In genomic region chr1:100883963-100884362, GRCh38 we compare ENCODE assay signal across 9 cellular contexts. TPM values are rescaled to one million over a fixed set of nuclear protein-coding genes. Genes with fewer than 3 reads are reported as not detected.
A peak's percentile ranks its signal among the peaks of the same experiment; 100 is the strongest.
DNase-seq lines count a peak whose midpoint lies in the region; ATAC-seq, FAIRE-seq and TF ChIP-seq lines count a peak whose summit lies in the region.
"Had no signal": no experiment of that assay in that cellular context is flagged by ENCODE, and none has a peak within 500 bp of the region (broad histone marks: within the 10 kb centered on the region; RNA-seq: fewer than 3 reads in every experiment).

No MANE protein-coding gene starts in this region.

- peak; percentile 53 for DNase-seq in G401 (ENCODE audit: low spot score)
- peak; percentile 42 for DNase-seq in NCI-H226
- peak; percentile 46 for DNase-seq in cerebellar cortex (ENCODE audit: low spot score)
- DNase-seq in pancreas: no peak
- no peak for DNase-seq in SJCRH30
- no peak for DNase-seq in activated CD4-positive, alpha-beta T cell treated with anti-CD3 and anti-CD28 coated beads, Interleukin-2, amount 10 ng/mL, durations not matched to agents 7 days and 5 days
- DNase-seq: NCI-H187 treated with DMSO at 0.1 percent for 48 hours had no signal

- H3K4me1 Mint-ChIP-seq in activated CD4-positive, alpha-beta T cell treated with anti-CD3 and anti-CD28 coated beads, Interleukin-2, amount 10 ng/mL, durations not matched to agents 7 days and 5 days: no peaks in the 10 kb centered on the region

- POLR2A ChIA-PET in activated CD4-positive, alpha-beta T cell treated with anti-CD3 and anti-CD28 coated beads, Interleukin-2, amount 10 ng/mL, durations not matched to agents 7 days and 5 days (lab: Charles Lee): no interaction called here

- H3K9me3 ChIP-seq in pancreas: no peaks in the 10 kb centered on the region
- 0 out of 2 replicates have a peak, but pooled peaks cover 5% of the 10 kb centered on the region for H3K9me3 ChIP-seq in SJCRH30 (replicated peaks)

- no peaks in the 10 kb centered on the region for H3K36me3 ChIP-seq in pancreas
- peaks cover 9% of the 10 kb centered on the region for H3K36me3 ChIP-seq in SJCRH30

- no peak overlapping the region for H3K4me3 Mint-ChIP-seq in activated CD4-positive, alpha-beta T cell treated with anti-CD3 and anti-CD28 coated beads, Interleukin-2, amount 10 ng/mL, durations not matched to agents 7 days and 5 days

- CTCF ChIA-PET in activated CD4-positive, alpha-beta T cell treated with anti-CD3 and anti-CD28 coated beads, Interleukin-2, amount 10 ng/mL, durations not matched to agents 7 days and 5 days (lab: Charles Lee): interaction anchor here (1.2 kb wide), 1 partner anchor 11 kb away, joined by 3 read pairs; the partner anchor contains the start of gene EXTL2

- H3K4me1 ChIP-seq in pancreas (no peaks in the 10 kb centered on the region), SJCRH30 (no peaks in the 10 kb centered on the region)

- H3K27me3 Mint-ChIP-seq in activated CD4-positive, alpha-beta T cell treated with anti-CD3 and anti-CD28 coated beads, Interleukin-2, amount 10 ng/mL, durations not matched to agents 7 days and 5 days: no peaks in the 10 kb centered on the region
- H3K27me3 Mint-ChIP-seq: progenitor cell of endocrine pancreas had no signal

- H3K27ac Mint-ChIP-seq in activated CD4-positive, alpha-beta T cell treated with anti-CD3 and anti-CD28 coated beads, Interleukin-2, amount 10 ng/mL, durations not matched to agents 7 days and 5 days: no peak overlapping the region
- H3K27ac Mint-ChIP-seq: progenitor cell of endocrine pancreas had no signal

- H3K27me3 ChIP-seq in pancreas: no peaks in the 10 kb centered on the region
- H3K27me3 ChIP-seq in SJCRH30: no peaks in the 10 kb centered on the region

- intact Hi-C loops in pancreas (cut with DNase I): no loop called here

- no peak for FAIRE-seq in pancreas (lab: Jason Lieb, UNC)

- no peak overlapping the region for H3K27ac ChIP-seq in pancreas
- no peak overlapping the region for H3K27ac ChIP-seq in SJCRH30

- in situ Hi-C loops in G401 (cut with HindIII; ENCODE audit: low sequenced_read_pairs): no loop called here

- ATAC-seq in pancreas (peak; percentile 52 to 84 (median 76)), GM18907 (IDR thresholded peaks at IDR 0.05; ENCODE audit: unreplicated experiment) (no peak)

- H3K4me3 ChIP-seq in pancreas: no peak overlapping the region
- no peak overlapping the region for H3K4me3 ChIP-seq in SJCRH30

- 31 to 35% methylated on average over 4 of the region's 4 CpGs for WGBS in pancreas, 2 donors

- no peak for TF ChIP-seq CTCF in pancreas (IDR thresholded peaks at IDR 0.05)

- peaks cover 4% of the 10 kb centered on the region for H3K36me3 Mint-ChIP-seq in activated CD4-positive, alpha-beta T cell treated with anti-CD3 and anti-CD28 coated beads, Interleukin-2, amount 10 ng/mL, durations not matched to agents 7 days and 5 days (ENCODE audit: low read depth)

- peaks cover 3% of the 10 kb centered on the region for H3K9me3 Mint-ChIP-seq in activated CD4-positive, alpha-beta T cell treated with anti-CD3 and anti-CD28 coated beads, Interleukin-2, amount 10 ng/mL, durations not matched to agents 7 days and 5 days

RNA-seq across cellular contexts. Expression of gene EXTL2, which starts 10.7 kb away (rescaled TPM):
- 20.4 and 36.9 TPM in 2 replicates for total RNA-seq in G401 (2014; rRNA removed; shearing (Covaris generic))
- 1 to 10 TPM; 3.6 to 6.9 (median 5.8) TPM for total RNA-seq in pancreas
- 1 to 10 TPM; 6.5 to 8.8 TPM for polyA plus RNA-seq in pancreas
- 43.5 and 50.6 TPM in 2 replicates for total RNA-seq in SJCRH30 (2014; rRNA removed; shearing (Covaris generic))
- 1 to 10 TPM; 2.4 to 3.5 TPM for total RNA-seq in activated CD4-positive, alpha-beta T cell treated with anti-CD3 and anti-CD28 coated beads, Interleukin-2, amount 10 ng/mL, durations not matched to agents 7 days and 5 days

RNA-seq across cellular contexts. Expression of gene SLC30A7, which starts 11.9 kb away (rescaled TPM):
- total RNA-seq in G401 (2014; rRNA removed; shearing (Covaris generic)): 17.6 and 18.4 TPM in 2 replicates
- 10 to 100 TPM; 10.4 to 21.4 (median 14.4) TPM for total RNA-seq in pancreas
- 1 to 10 TPM; 2.5 to 4.9 TPM for polyA plus RNA-seq in pancreas
- total RNA-seq in SJCRH30 (2014; rRNA removed; shearing (Covaris generic)): 24.8 and 28.8 TPM in 2 replicates
- total RNA-seq in activated CD4-positive, alpha-beta T cell treated with anti-CD3 and anti-CD28 coated beads, Interleukin-2, amount 10 ng/mL, durations not matched to agents 7 days and 5 days: 10 to 100 TPM; 32.8 to 33.9 TPM

Comparison
In these comparisons a context has a peak if more than half of its experiments do, and no peak if none do; other contexts are left out.
1. DNase-seq: peak in G401 (single experiment), NCI-H226 (single experiment) and cerebellar cortex (single experiment); none in pancreas (0 of 6), SJCRH30 (0 of 2) and activated CD4-positive, alpha-beta T cell treated with anti-CD3 and anti-CD28 coated beads, Interleukin-2, amount 10 ng/mL, durations not matched to agents 7 days and 5 days (single experiment).